8 cellular contexts compared by ENCODE assay signal in the genomic region with DNA sequence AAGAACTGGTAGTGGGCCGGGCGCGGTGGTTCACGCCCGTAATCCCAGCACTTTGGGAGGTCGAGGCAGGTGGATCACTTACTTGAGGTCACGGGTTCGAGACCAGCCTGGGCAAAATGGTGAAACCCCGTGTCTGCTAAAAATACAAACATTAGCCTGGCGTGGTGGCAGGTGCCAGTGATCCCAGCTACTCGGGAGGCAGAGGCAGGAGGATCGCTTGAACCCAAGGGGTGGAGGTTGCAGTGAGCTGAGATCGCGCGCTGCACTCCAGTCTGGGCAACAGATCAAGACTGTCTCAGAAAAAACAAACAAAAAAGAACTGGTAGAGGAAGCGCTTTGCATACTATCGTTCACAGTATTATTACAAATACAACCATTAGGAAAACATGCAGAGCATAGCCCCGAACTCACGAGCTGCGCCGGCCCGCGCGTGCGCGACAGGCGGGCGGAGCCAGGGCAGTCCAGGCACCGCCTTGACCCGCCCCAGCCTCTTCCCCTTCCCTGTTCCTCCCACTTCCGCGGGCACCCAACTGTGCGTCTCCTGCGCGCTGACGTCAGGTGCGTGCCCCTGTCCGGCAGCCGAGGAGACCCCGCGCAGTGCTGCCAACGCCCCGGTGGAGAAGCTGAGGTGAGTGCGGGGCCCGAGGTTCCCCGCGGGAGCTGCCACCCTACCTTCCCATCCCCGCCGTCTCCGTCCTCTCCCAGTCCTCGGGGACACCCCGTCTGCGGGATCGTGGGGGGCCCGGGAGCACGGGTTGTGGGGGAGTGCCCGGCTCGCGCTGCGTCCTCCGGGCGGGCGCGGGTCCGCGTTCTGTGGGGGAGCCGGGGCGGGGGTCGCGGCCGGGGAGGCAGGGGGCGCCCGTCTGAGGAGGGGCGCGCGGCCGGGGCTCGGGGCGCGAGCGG. TPM values are rescaled to one million over a fixed set of nuclear protein-coding genes. Genes with fewer than 3 reads are reported as not detected.
DNase-seq lines count a peak whose midpoint lies in the region; TF ChIP-seq lines count a peak whose summit lies in the region.

A gene (plus strand): TSS at position 595 of the 903 bp plus-strand sequence. CDS start 25,770 bp downstream, outside the sequence.

- H3K27me3 Mint-ChIP-seq in nephron progenitor cell (ENCODE audit: low read depth, poor library complexity): peaks cover 6% of the 10 kb centered on the region
- no peaks in the 10 kb centered on the region for H3K27me3 Mint-ChIP-seq in stimulated activated naive CD8-positive, alpha-beta T cell treated with anti-CD3 and anti-CD28 coated beads, Interleukin-15, Interleukin-2, amounts not matched to agents 100 ng/mL and 50 ng/mL, for 24 hours

- H3K36me3 Mint-ChIP-seq in nephron progenitor cell (ENCODE audit: low read depth): peaks cover 24% of the 10 kb centered on the region
- peaks cover 36% of the 10 kb centered on the region for H3K36me3 Mint-ChIP-seq in stimulated activated naive CD8-positive, alpha-beta T cell treated with anti-CD3 and anti-CD28 coated beads, Interleukin-15, Interleukin-2, amounts not matched to agents 100 ng/mL and 50 ng/mL, for 24 hours (ENCODE audit: low read depth)

- peaks cover 35% of the 10 kb centered on the region for H3K4me1 Mint-ChIP-seq in nephron progenitor cell
- H3K4me1 Mint-ChIP-seq in stimulated activated naive CD8-positive, alpha-beta T cell treated with anti-CD3 and anti-CD28 coated beads, Interleukin-15, Interleukin-2, amounts not matched to agents 100 ng/mL and 50 ng/mL, for 24 hours (ENCODE audit: low read depth): peaks cover 72% of the 10 kb centered on the region

- no peaks in the 10 kb centered on the region for H3K9me3 Mint-ChIP-seq in nephron progenitor cell
- H3K9me3 Mint-ChIP-seq in stimulated activated naive CD8-positive, alpha-beta T cell treated with anti-CD3 and anti-CD28 coated beads, Interleukin-15, Interleukin-2, amounts not matched to agents 100 ng/mL and 50 ng/mL, for 24 hours: no peaks in the 10 kb centered on the region

- peak within 1 kb of the TSS; percentile 100 for H3K27ac Mint-ChIP-seq in nephron progenitor cell
- peak within 1 kb of the TSS; percentile 97 for H3K27ac Mint-ChIP-seq in stimulated activated naive CD8-positive, alpha-beta T cell treated with anti-CD3 and anti-CD28 coated beads, Interleukin-15, Interleukin-2, amounts not matched to agents 100 ng/mL and 50 ng/mL, for 24 hours

- H3K9me3 ChIP-seq in MG63: no peaks in the 10 kb centered on the region

- H3K4me3 ChIP-seq in H7 (ENCODE audit: insufficient read depth, low read depth, low read length) (peak within 1 kb of the TSS; percentile 89), MG63 (peak within 1 kb of the TSS; percentile 90), fibroblast of pulmonary artery (replicated peaks; ENCODE audit: low read depth, low read length) (peak within 1 kb of the TSS; percentile 91)

- peaks cover 2% of the 10 kb centered on the region; the same call in 1 of the 2 replicates for H3K36me3 ChIP-seq in H7 (replicated peaks; ENCODE audit: control insufficient read depth, insufficient read depth, low read length)
- peaks cover 28% of the 10 kb centered on the region for H3K36me3 ChIP-seq in MG63

- H3K4me3 Mint-ChIP-seq in nephron progenitor cell: peak within 1 kb of the TSS; percentile 100
- H3K4me3 Mint-ChIP-seq in stimulated activated naive CD8-positive, alpha-beta T cell treated with anti-CD3 and anti-CD28 coated beads, Interleukin-15, Interleukin-2, amounts not matched to agents 100 ng/mL and 50 ng/mL, for 24 hours: peak within 1 kb of the TSS; percentile 96

- DNase-seq in ELF-1 (ENCODE audit: low read depth, low spot score): peak; percentile 97
- DNase-seq in H7: peak; percentile 98
- peak; percentile 95 for DNase-seq in MG63
- DNase-seq in SHP77 (lab: John Stamatoyannopoulos, UW): peak; percentile 91 to 92
- DNase-seq in activated effector memory CD4-positive, alpha-beta T cell treated with Interleukin-2 at 50 U/mL for 16 hours: peak; percentile 98
- DNase-seq in fibroblast of pulmonary artery (ENCODE audit: low read depth): peak; percentile 97
- peak; percentile 95 for DNase-seq in nephron progenitor cell

- H3K27me3 ChIP-seq in H7 (ENCODE audit: control insufficient read depth, insufficient read depth, low read length) (no peaks in the 10 kb centered on the region), MG63 (no peaks in the 10 kb centered on the region)

- TF ChIP-seq CTCF in fibroblast of pulmonary artery (IDR thresholded peaks at IDR 0.05; ENCODE audit: low read length, missing control alignments) (no peak), nephron progenitor cell (IDR thresholded peaks at IDR 0.05) (no peak)

RNA-seq across cellular contexts. Expression of the gene that starts here (rescaled TPM):
- 448 and 499 TPM in 2 replicates for total RNA-seq in H7 (2014; rRNA removed; shearing (Covaris generic))
- 317 and 378 TPM in 2 replicates for total RNA-seq in MG63 (2014; rRNA removed; shearing (Covaris generic); ENCODE audit: low replicate concordance)

Comparison
In these comparisons a context has a peak if more than half of its experiments do, and no peak if none do; other contexts are left out.
1. Peak in every context shown above with its lines: DNase-seq and H3K4me3 ChIP-seq.